8 cellular contexts compared by ENCODE assay signal in the genomic region with DNA sequence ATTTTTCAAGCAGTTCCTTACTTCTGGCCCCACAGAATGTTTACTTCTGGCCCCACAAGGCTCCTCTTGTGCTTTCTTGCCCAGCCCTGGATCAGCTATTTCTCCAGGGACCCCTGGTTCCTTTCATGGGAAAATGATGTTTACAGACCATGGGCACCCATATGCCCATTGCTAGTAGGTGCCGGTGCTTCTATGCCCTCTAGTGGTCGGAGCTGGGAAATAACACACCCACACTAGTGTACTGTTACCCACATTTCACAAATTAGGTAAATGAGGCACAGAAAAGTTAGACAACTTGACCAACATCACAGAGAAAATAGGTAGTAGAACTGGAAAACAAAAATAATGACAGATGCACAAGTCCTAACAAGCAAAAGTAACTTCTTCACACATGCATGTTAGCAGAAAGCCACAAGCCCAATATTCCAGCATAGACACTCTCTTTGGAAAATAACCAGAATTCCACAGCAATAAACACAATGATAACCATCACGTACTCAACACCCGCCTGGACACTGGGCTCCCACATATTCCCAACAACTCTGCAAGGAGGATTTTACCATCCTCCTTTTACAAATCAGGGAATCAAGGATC. TPM values are rescaled to one million over a fixed set of nuclear protein-coding genes. Genes with fewer than 3 reads are reported as not detected.
DNase-seq lines count a peak whose midpoint lies in the region; ATAC-seq lines count a peak whose summit lies in the region.

No MANE protein-coding gene starts in this region.

- no peaks in the 10 kb centered on the region for H3K36me3 Mint-ChIP-seq in CD8-positive, alpha-beta memory T cell

- H3K4me1 ChIP-seq in CD8-positive, alpha-beta memory T cell (ENCODE audit: insufficient read depth, low read length): peaks cover 4% of the 10 kb centered on the region
- no peaks in the 10 kb centered on the region; the same call in 1 of the 2 replicates for H3K4me1 ChIP-seq in SJCRH30

- ATAC-seq in left ventricle myocardium superior: peak; percentile 70
- ATAC-seq in GM21723 (IDR thresholded peaks at IDR 0.05; ENCODE audit: unreplicated experiment): no peak

- H3K9me3 ChIP-seq in CD8-positive, alpha-beta memory T cell (ENCODE audit: low read length): no peaks in the 10 kb centered on the region
- no peaks in the 10 kb centered on the region for H3K9me3 ChIP-seq in SJCRH30 (replicated peaks)

- H3K27ac ChIP-seq in CD8-positive, alpha-beta memory T cell (ENCODE audit: low read depth, low read length): no peak overlapping the region
- no peak overlapping the region for H3K27ac ChIP-seq in SJCRH30

- intact Hi-C loops in left ventricle myocardium superior (cut with micrococcal nuclease): no loop called here

- H3K9me3 Mint-ChIP-seq in CD8-positive, alpha-beta memory T cell: no peaks in the 10 kb centered on the region

- peaks cover 8% of the 10 kb centered on the region for H3K27me3 ChIP-seq in CD8-positive, alpha-beta memory T cell (ENCODE audit: insufficient read depth, low read length, poor library complexity, severe bottlenecking)
- H3K27me3 ChIP-seq in SJCRH30: peaks cover 17% of the 10 kb centered on the region

- H3K4me3 Mint-ChIP-seq in CD8-positive, alpha-beta memory T cell: no peak overlapping the region

- no peak overlapping the region for H3K27ac Mint-ChIP-seq in CD8-positive, alpha-beta memory T cell

- H3K36me3 ChIP-seq in CD8-positive, alpha-beta memory T cell (ENCODE audit: insufficient read depth, low read length): no peaks in the 10 kb centered on the region
- H3K36me3 ChIP-seq in SJCRH30: no peaks in the 10 kb centered on the region

- peaks cover 3 to 6% (median 4%) of the 10 kb centered on the region in 3 donors for H3K4me1 Mint-ChIP-seq in CD8-positive, alpha-beta memory T cell

- POLR2A ChIA-PET in CD8-positive, alpha-beta memory T cell (lab: Charles Lee): interaction anchor here (0.6 kb wide), 1 partner anchor 32 kb away, joined by 3 read pairs; no protein-coding TSS in a partner anchor

- peak; percentile 39 to 72 (median 54) for DNase-seq in CD8-positive, alpha-beta memory T cell
- peak; percentile 40 for DNase-seq in HK-2 (ENCODE audit: unreplicated experiment)
- peak; percentile 56 to 77 for DNase-seq in SJCRH30
- DNase-seq in activated gamma-delta T cell treated with anti-CD3 and anti-CD28 coated beads, Interleukin-2, amount 50 U/mL, for 16 hours (ENCODE audit: low read depth): peak; percentile 53
- DNase-seq in left ventricle myocardium superior: no peak
- DNase-seq in stimulated activated CD4-positive, alpha-beta T cell treated with anti-CD3 and anti-CD28 coated beads, Interleukin-15, amount 100 ng/mL, for 24 hours: peak; percentile 82
- DNase-seq in ecto neural progenitor cell (ENCODE audit: low spot score): no peak

- peaks cover 16 to 51% of the 10 kb centered on the region in 2 donors for H3K27me3 Mint-ChIP-seq in CD8-positive, alpha-beta memory T cell

- CTCF ChIA-PET in CD8-positive, alpha-beta memory T cell (lab: Charles Lee): interaction anchor here (0.8 to 5.1 kb wide), 13 partner anchors 8 to 315 kb away, joined by 3 to 66 read pairs (median 6); a partner anchor contains a TSS

- no peak overlapping the region for H3K4me3 ChIP-seq in CD8-positive, alpha-beta memory T cell (ENCODE audit: low read length)
- no peak overlapping the region for H3K4me3 ChIP-seq in SJCRH30

RNA-seq across cellular contexts. Expression of a gene that starts 1.3 kb away (rescaled TPM):
- not detected for total RNA-seq in CD8-positive, alpha-beta memory T cell
- polyA plus RNA-seq in CD8-positive, alpha-beta memory T cell: not detected
- not detected in 2 replicates for total RNA-seq in SJCRH30 (2014; rRNA removed; shearing (Covaris generic))
- not detected for total RNA-seq in left ventricle myocardium superior

RNA-seq across cellular contexts. Expression of a gene that starts 42.4 kb away (rescaled TPM):
- not detected for total RNA-seq in CD8-positive, alpha-beta memory T cell
- polyA plus RNA-seq in CD8-positive, alpha-beta memory T cell: not detected
- not detected in 2 replicates for total RNA-seq in SJCRH30 (2014; rRNA removed; shearing (Covaris generic))
- total RNA-seq in left ventricle myocardium superior: 0.32 TPM

RNA-seq across cellular contexts. Expression of a gene that starts 45.6 kb away (rescaled TPM):
- not detected for total RNA-seq in CD8-positive, alpha-beta memory T cell
- not detected for polyA plus RNA-seq in CD8-positive, alpha-beta memory T cell
- total RNA-seq in SJCRH30 (2014; rRNA removed; shearing (Covaris generic)): not detected in 2 replicates
- not detected for total RNA-seq in left ventricle myocardium superior

Comparison
In these comparisons a context has a peak if more than half of its experiments do, and no peak if none do; other contexts are left out.
1. DNase-seq: peak in CD8-positive, alpha-beta memory T cell (5 of 5), HK-2 (single experiment), SJCRH30 (2 of 2), activated gamma-delta T cell treated with anti-CD3 and anti-CD28 coated beads, Interleukin-2, amount 50 U/mL, for 16 hours (single experiment) and stimulated activated CD4-positive, alpha-beta T cell treated with anti-CD3 and anti-CD28 coated beads, Interleukin-15, amount 100 ng/mL, for 24 hours (single experiment); none in left ventricle myocardium superior (single experiment) and ecto neural progenitor cell (single experiment).